Comparison of ENCODE assay signal across 7 cellular contexts in genomic region chr15:32196206-32196605, GRCh38.
DNase-seq lines count a peak whose midpoint lies in the region; ATAC-seq lines count a peak whose summit lies in the region.
"Not testable (repeated sequence)": the region's sequence is repeated elsewhere in the genome, so short reads cannot be mapped to it uniquely, and the experiment has no call there.

No MANE protein-coding gene starts in this region.

- ATAC-seq in GM18502 (IDR thresholded peaks at IDR 0.05; ENCODE audit: poor library complexity, unreplicated experiment) (peak; percentile 81), GM18858 (IDR thresholded peaks at IDR 0.05; ENCODE audit: unreplicated experiment) (peak; percentile 63), GM19043 (IDR thresholded peaks at IDR 0.05; ENCODE audit: low read depth, unreplicated experiment) (peak; percentile 68), GM21360 (IDR thresholded peaks at IDR 0.05; ENCODE audit: unreplicated experiment) (peak; percentile 49), HG03108 (IDR thresholded peaks at IDR 0.05; ENCODE audit: unreplicated experiment) (peak; percentile 60), HG03565 (IDR thresholded peaks at IDR 0.05; ENCODE audit: unreplicated experiment) (peak; percentile 51), memory B cell (ENCODE audit: low read depth) (peak; percentile 83)

- not testable (repeated sequence) for H3K9me3 Mint-ChIP-seq in memory B cell

- H3K4me1 Mint-ChIP-seq in memory B cell = not testable (repeated sequence)

- H3K27ac Mint-ChIP-seq in memory B cell = not testable (repeated sequence)

- H3K36me3 Mint-ChIP-seq in memory B cell = not testable (repeated sequence)

- DNase-seq in memory B cell (ENCODE audit: low spot score in 2 of 2) = not testable (repeated sequence)

- H3K27me3 Mint-ChIP-seq in memory B cell = not testable (repeated sequence)

- not testable (repeated sequence) for H3K4me3 Mint-ChIP-seq in memory B cell
